20 cellular contexts compared by ENCODE assay signal in genomic region chr3:143771939-143772338, GRCh38.
"Had no signal": no experiment of that assay in that cellular context is flagged by ENCODE, and none has a peak within 500 bp of the region (broad histone marks: within the 10 kb centered on the region; RNA-seq: fewer than 3 reads in every experiment).

No MANE protein-coding gene starts in this region.

- FAIRE-seq: colon had no signal

- H3K36me3 Mint-ChIP-seq: type B pancreatic cell had no signal

- H3K4me3 ChIP-seq: hepatocyte, lung, sigmoid colon, skin epidermis, stomach, thoracic aorta, vagina had no signal

- H3K36me3 ChIP-seq: sigmoid colon, stomach, thoracic aorta, vagina had no signal

- H3K27me3 Mint-ChIP-seq: dendritic cell treated with granulocyte-macrophage colony-stimulating factor and Interleukin-4, amounts not matched to agents 40 ng/mL and 50 ng/mL, for 4 days; effector memory CD8-positive, alpha-beta T cell had no signal

- H3K27ac Mint-ChIP-seq: dendritic cell treated with granulocyte-macrophage colony-stimulating factor and Interleukin-4, amounts not matched to agents 40 ng/mL and 50 ng/mL, for 4 days; effector memory CD8-positive, alpha-beta T cell; naive thymus-derived CD4-positive, alpha-beta T cell; type B pancreatic cell had no signal

- H3K9me3 ChIP-seq: sigmoid colon, stomach, thoracic aorta, vagina had no signal

- H3K27ac ChIP-seq: hepatocyte, sigmoid colon, stomach, thoracic aorta, vagina had no signal

- H3K9me3 Mint-ChIP-seq: dendritic cell treated with granulocyte-macrophage colony-stimulating factor and Interleukin-4, amounts not matched to agents 40 ng/mL and 50 ng/mL, for 4 days; effector memory CD8-positive, alpha-beta T cell; naive thymus-derived CD4-positive, alpha-beta T cell; type B pancreatic cell had no signal

- ATAC-seq: effector memory CD8-positive, alpha-beta T cell; left colon; left ventricle myocardium superior; naive thymus-derived CD4-positive, alpha-beta T cell had no signal

- H3K4me3 Mint-ChIP-seq: dendritic cell treated with granulocyte-macrophage colony-stimulating factor and Interleukin-4, amounts not matched to agents 40 ng/mL and 50 ng/mL, for 4 days; effector memory CD8-positive, alpha-beta T cell; naive thymus-derived CD4-positive, alpha-beta T cell; type B pancreatic cell had no signal

- DNase-seq: effector memory CD8-positive, alpha-beta T cell; foreskin melanocyte; left colon; left ventricle myocardium superior; naive thymus-derived CD4-positive, alpha-beta T cell; posterior cingulate gyrus; sigmoid colon; stimulated activated CD4-positive, alpha-beta T cell treated with anti-CD3 and anti-CD28 coated beads, Interleukin-2, amount 100 ng/mL, for 24 hours; stimulated activated CD4-positive, alpha-beta T cell treated with anti-CD3 and anti-CD28 coated beads, Interleukin-4, amount 100 ng/mL, for 4 hours; stimulated activated naive CD4-positive, alpha-beta T cell; stomach; substantia nigra had no signal

- H3K27me3 ChIP-seq: hepatocyte, sigmoid colon, stomach, vagina had no signal
